10 cellular contexts compared by ENCODE assay signal in genomic region chr4:184250795-184251679, GRCh38. TPM values are rescaled to one million over a fixed set of nuclear protein-coding genes. Genes with fewer than 3 reads are reported as not detected.
A peak's percentile ranks its signal among the peaks of the same experiment; 100 is the strongest.
DNase-seq lines count a peak whose midpoint lies in the region; ATAC-seq and TF ChIP-seq lines count a peak whose summit lies in the region.
"Had no signal": no experiment of that assay in that cellular context is flagged by ENCODE, and none has a peak within 500 bp of the region (broad histone marks: within the 10 kb centered on the region; RNA-seq: fewer than 3 reads in every experiment).

No MANE protein-coding gene starts in this region.

- POLR2A ChIA-PET in CD8-positive, alpha-beta T cell (lab: Charles Lee) = no interaction called here

- intact Hi-C loops in CD8-positive, alpha-beta T cell (cut with DNase I, micrococcal nuclease) = loop anchor here (2.0 to 5.0 kb wide), 3 partner anchors 84 to 779 kb away; no protein-coding TSS in a partner anchor

- H3K4me3 Mint-ChIP-seq in CD8-positive, alpha-beta T cell = no peak overlapping the region
- H3K4me3 Mint-ChIP-seq in central memory CD8-positive, alpha-beta T cell = no peak overlapping the region

- H3K27ac Mint-ChIP-seq in CD8-positive, alpha-beta T cell = no peak overlapping the region
- no peak overlapping the region for H3K27ac Mint-ChIP-seq in central memory CD8-positive, alpha-beta T cell (ENCODE audit: low read depth)

- H3K9me3 ChIP-seq in CD8-positive, alpha-beta T cell (ENCODE audit: low read length) = no peaks in the 10 kb centered on the region
- peaks cover 0 to 3% of the 10 kb centered on the region in 2 donors for H3K9me3 ChIP-seq in lung (ENCODE audit: control insufficient read depth in 2 of 2, insufficient read depth in 1 of 2, low read length in 1 of 2)
- H3K9me3 ChIP-seq: SJSA1 had no signal

- H3K4me1 ChIP-seq in CD8-positive, alpha-beta T cell (ENCODE audit: insufficient read depth, low read length) = no peaks in the 10 kb centered on the region
- no peaks in the 10 kb centered on the region for H3K4me1 ChIP-seq in lung (ENCODE audit: control insufficient read depth in 2 of 2, insufficient read depth in 2 of 2, low read length in 2 of 2)
- H3K4me1 ChIP-seq: SJSA1 had no signal

- H3K4me1 Mint-ChIP-seq in CD8-positive, alpha-beta T cell (ENCODE audit: low read depth) = peaks cover 2% of the 10 kb centered on the region
- H3K4me1 Mint-ChIP-seq in central memory CD8-positive, alpha-beta T cell = peaks cover 5% of the 10 kb centered on the region

- H3K27me3 Mint-ChIP-seq in CD8-positive, alpha-beta T cell (ENCODE audit: low read depth) = peaks cover 6% of the 10 kb centered on the region
- H3K27me3 Mint-ChIP-seq in central memory CD8-positive, alpha-beta T cell = no peaks in the 10 kb centered on the region

- WGBS in lung, 2 donors = 70 to 74% methylated on average over 23 of the region's 23 CpGs

- no peaks in the 10 kb centered on the region for H3K36me3 Mint-ChIP-seq in CD8-positive, alpha-beta T cell
- peaks cover 2% of the 10 kb centered on the region for H3K36me3 Mint-ChIP-seq in central memory CD8-positive, alpha-beta T cell (ENCODE audit: insufficient read depth)

- ATAC-seq in CD8-positive, alpha-beta T cell = peak; percentile 79
- ATAC-seq in GM19035 (IDR thresholded peaks at IDR 0.05; ENCODE audit: unreplicated experiment) (peak; percentile 58), lung (ENCODE audit: insufficient read depth, low FRiP score) (peak; percentile 81)
- peak; percentile 76 for ATAC-seq in central memory CD8-positive, alpha-beta T cell (replicated peaks; ENCODE audit: extremely low read depth, poor library complexity, severe bottlenecking)

- no peaks in the 10 kb centered on the region for H3K27me3 ChIP-seq in CD8-positive, alpha-beta T cell (ENCODE audit: insufficient read depth, low read length)
- no peaks in the 10 kb centered on the region for H3K27me3 ChIP-seq in lung (ENCODE audit: control insufficient read depth, insufficient read depth)
- H3K27me3 ChIP-seq: SJSA1 had no signal

- peak in 1 of 7 experiments; percentile 48 for DNase-seq in CD8-positive, alpha-beta T cell
- peak; percentile 68 to 89 for DNase-seq in Kasumi-1 (lab: John Stamatoyannopoulos, UW)
- peak; percentile 73 for DNase-seq in RKO (ENCODE audit: low spot score)
- peak in 1 of 2 donors; percentile 10 for DNase-seq in central memory CD8-positive, alpha-beta T cell (ENCODE audit: low spot score in 2 of 2)
- no peak for DNase-seq in lung (ENCODE audit: low spot score)
- no peak for DNase-seq in stimulated activated naive CD4-positive, alpha-beta T cell treated with Interleukin-2 at 50 U/mL for 16 hours (lab: John Stamatoyannopoulos, UW)
- DNase-seq in epidermal melanocyte (ENCODE audit: insufficient read length, low spot score) = no peak

- TF ChIP-seq CTCF in CD8-positive, alpha-beta T cell (IDR thresholded peaks at IDR 0.05) = peak; percentile 79
- TF ChIP-seq CTCF in lung (IDR thresholded peaks at IDR 0.05; ENCODE audit: control extremely low read depth, extremely low read depth) = peak; percentile 25

- no peaks in the 10 kb centered on the region for H3K36me3 ChIP-seq in CD8-positive, alpha-beta T cell (ENCODE audit: insufficient read depth, low read length)
- no peaks in the 10 kb centered on the region for H3K36me3 ChIP-seq in lung (ENCODE audit: control insufficient read depth in 2 of 2, insufficient read depth in 2 of 2, low read length in 2 of 2)
- H3K36me3 ChIP-seq: SJSA1 had no signal

- no peak overlapping the region for H3K27ac ChIP-seq in CD8-positive, alpha-beta T cell (ENCODE audit: low read depth, low read length)
- H3K27ac ChIP-seq in lung (ENCODE audit: low read depth in 1 of 2, low read length in 1 of 2) = no peak overlapping the region
- H3K27ac ChIP-seq: SJSA1 had no signal

- H3K4me3 ChIP-seq in CD8-positive, alpha-beta T cell (ENCODE audit: low read depth, low read length) = no peak overlapping the region
- no peak overlapping the region for H3K4me3 ChIP-seq in lung
- H3K4me3 ChIP-seq: SJSA1 had no signal

- no peaks in the 10 kb centered on the region for H3K9me3 Mint-ChIP-seq in CD8-positive, alpha-beta T cell
- H3K9me3 Mint-ChIP-seq in central memory CD8-positive, alpha-beta T cell = no peaks in the 10 kb centered on the region

- CTCF ChIA-PET in CD8-positive, alpha-beta T cell (lab: Charles Lee) = interaction anchor here (0.7 to 5.7 kb wide), 8 partner anchors 9 to 411 kb away, joined by 3 to 66 read pairs (median 4); no protein-coding TSS in a partner anchor

RNA-seq across cellular contexts. Expression of gene ENPP6, which starts 33.4 kb away (rescaled TPM):
- total RNA-seq in CD8-positive, alpha-beta T cell = not detected
- under 1 TPM; 0.11 to 0.37 TPM for total RNA-seq in lung
- under 1 TPM; 0.02 to 0.09 TPM for polyA plus RNA-seq in lung
- total RNA-seq: pulmonary artery endothelial cell, SJSA1 had no signal

Comparison
In these comparisons a context has a peak if more than half of its experiments do, and no peak if none do; other contexts are left out.
1. DNase-seq: peak in Kasumi-1 (2 of 2) and RKO (single experiment); none in lung (single experiment), stimulated activated naive CD4-positive, alpha-beta T cell treated with Interleukin-2 at 50 U/mL for 16 hours (single experiment) and epidermal melanocyte (single experiment).
2. Peak in every context shown above with its lines, with median percentiles within 50 percentile points of each other: ATAC-seq.